In the genomic region with DNA sequence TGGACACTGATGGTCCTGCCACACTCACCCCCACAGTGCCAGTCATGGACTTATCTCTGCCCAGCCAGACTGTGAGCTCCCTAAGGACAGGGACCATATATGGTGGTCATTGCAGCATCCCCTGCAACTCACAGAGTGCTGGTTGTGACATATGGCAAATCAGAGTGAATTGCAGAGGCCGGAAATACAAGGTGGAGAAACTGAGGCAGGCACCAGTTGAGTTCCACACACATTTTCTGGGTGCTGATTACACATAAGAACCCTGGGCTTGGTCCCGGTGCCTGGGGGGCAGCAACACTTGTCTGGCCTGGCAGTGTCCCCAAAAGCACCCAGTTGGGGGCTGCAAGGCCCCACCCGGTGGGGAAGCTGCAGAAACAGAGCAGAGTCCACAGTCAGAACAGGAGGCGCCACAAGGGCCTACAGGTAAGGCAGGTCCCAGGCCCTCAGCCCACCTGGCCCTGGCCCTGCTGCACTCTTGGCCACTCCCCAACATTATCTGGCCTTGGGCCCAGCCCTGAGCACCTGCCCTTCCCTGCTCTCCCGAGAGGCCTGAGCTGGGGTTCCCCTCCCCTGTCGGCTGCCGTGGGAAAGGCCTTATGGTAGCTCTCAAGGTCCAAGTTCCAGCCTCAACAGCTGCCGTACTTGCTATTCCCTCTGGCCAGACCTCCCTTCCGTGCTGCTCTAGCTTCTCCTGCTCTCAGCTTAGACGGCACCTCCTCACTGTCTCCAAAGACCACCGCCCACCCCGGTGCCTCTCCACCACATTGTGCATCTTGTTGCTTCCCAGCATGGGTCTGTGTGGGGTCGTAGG, we compare ENCODE assay signal across 14 cellular contexts.
A peak's percentile ranks its signal among the peaks of the same experiment; 100 is the strongest.
DNase-seq lines count a peak whose midpoint lies in the region; ATAC-seq and TF ChIP-seq lines count a peak whose summit lies in the region.
"Had no signal": no experiment of that assay in that cellular context is flagged by ENCODE, and none has a peak within 500 bp of the region (broad histone marks: within the 10 kb centered on the region; RNA-seq: fewer than 3 reads in every experiment).

No MANE protein-coding gene starts in this region.

- DNase-seq in NCI-H146 (lab: John Stamatoyannopoulos, UW): peak; percentile 22
- no peak for DNase-seq in NCI-H146 treated with DMSO at 0.1 percent for 48 hours (lab: John Stamatoyannopoulos, UW; ENCODE audit: unreplicated experiment)
- DNase-seq in NCI-H69 (lab: John Stamatoyannopoulos, UW): peak; percentile 51
- DNase-seq in left colon: peak; percentile 89 to 95
- peak; percentile 95 to 96 for DNase-seq in thyroid gland
- DNase-seq in effector CD8-positive, alpha-beta T cell (lab: John Stamatoyannopoulos, UW): no peak
- no peak for DNase-seq in dorsolateral prefrontal cortex
- DNase-seq: activated T-cell treated with anti-CD3 and anti-CD28 coated beads, Interleukin-2, amount 50 U/mL, for 48 hours; effector CD4-positive, alpha-beta T cell; gastrocnemius medialis; NCI-H446 treated with DMSO at 0.1 percent for 48 hours; SK-N-SH had no signal

- TF ChIP-seq CTCF in thyroid gland (IDR thresholded peaks at IDR 0.05) (peak in 4 of 6 experiments; percentile 11 to 55 (median 40)), dorsolateral prefrontal cortex (IDR thresholded peaks at IDR 0.05 in 54 of 56, conservative IDR thresholded peaks at IDR 0.05 in 2 of 56; ENCODE audit: low read depth in 1 of 56, partially characterized antibody in 56 of 56) (no peak)

- H3K4me3 ChIP-seq in thyroid gland (replicated peaks in 1 of 3): no peak overlapping the region
- no peak overlapping the region for H3K4me3 ChIP-seq in dorsolateral prefrontal cortex
- H3K4me3 ChIP-seq: ascending aorta, gastrocnemius medialis had no signal

- no peaks in the 10 kb centered on the region for H3K9me3 ChIP-seq in thyroid gland
- H3K9me3 ChIP-seq: ascending aorta, gastrocnemius medialis, SK-N-SH had no signal

- TF ChIP-seq POLR2A in thyroid gland (IDR thresholded peaks at IDR 0.05): no peak

- intact Hi-C loops in left colon (cut with DNase I, micrococcal nuclease): loop anchor here in 1 of 2 donors (10.0 kb wide), 1 partner anchor 175 kb away; the partner anchor contains the start of gene CEBPB
- intact Hi-C loops in thyroid gland (cut with DNase I): no loop called here
- intact Hi-C loops in dorsolateral prefrontal cortex (cut with DNase I): no loop called here

- H3K36me3 ChIP-seq in thyroid gland: no peaks in the 10 kb centered on the region
- H3K36me3 ChIP-seq: ascending aorta, gastrocnemius medialis had no signal

- ATAC-seq in left colon (peak; percentile 83), HG03025 (IDR thresholded peaks at IDR 0.05; ENCODE audit: low FRiP score, unreplicated experiment) (no peak)
- ATAC-seq: gastrocnemius medialis had no signal

- peaks cover 8 to 30% of the 10 kb centered on the region in 2 donors for H3K4me1 ChIP-seq in thyroid gland
- H3K4me1 ChIP-seq: ascending aorta had no signal

- peak overlapping the region; percentile 37 to 61 (median 44) for H3K27ac ChIP-seq in thyroid gland
- no peak overlapping the region for H3K27ac ChIP-seq in dorsolateral prefrontal cortex
- H3K27ac ChIP-seq: ascending aorta, gastrocnemius medialis had no signal

- H3K27me3 ChIP-seq in thyroid gland: no peaks in the 10 kb centered on the region
- H3K27me3 ChIP-seq in dorsolateral prefrontal cortex: no peaks in the 10 kb centered on the region
- H3K27me3 ChIP-seq: ascending aorta, gastrocnemius medialis had no signal

- 29 to 41% methylated on average over 10 to 13 of the region's 13 CpGs for WGBS in thyroid gland, 2 donors

Comparison
In these comparisons a context has a peak if more than half of its experiments do, and no peak if none do; other contexts are left out.
1. DNase-seq: peak in NCI-H146 (single experiment), NCI-H69 (single experiment), left colon (2 of 2) and thyroid gland (2 of 2); none in NCI-H146 treated with DMSO at 0.1 percent for 48 hours (single experiment), effector CD8-positive, alpha-beta T cell (single experiment) and dorsolateral prefrontal cortex (0 of 10).
2. H3K27ac ChIP-seq: peak in thyroid gland (3 of 3); none in dorsolateral prefrontal cortex (0 of 59).
3. CTCF ChIP-seq: peak in thyroid gland (4 of 6); none in dorsolateral prefrontal cortex (0 of 56).